18 cellular contexts compared by ENCODE assay signal in the genomic region with DNA sequence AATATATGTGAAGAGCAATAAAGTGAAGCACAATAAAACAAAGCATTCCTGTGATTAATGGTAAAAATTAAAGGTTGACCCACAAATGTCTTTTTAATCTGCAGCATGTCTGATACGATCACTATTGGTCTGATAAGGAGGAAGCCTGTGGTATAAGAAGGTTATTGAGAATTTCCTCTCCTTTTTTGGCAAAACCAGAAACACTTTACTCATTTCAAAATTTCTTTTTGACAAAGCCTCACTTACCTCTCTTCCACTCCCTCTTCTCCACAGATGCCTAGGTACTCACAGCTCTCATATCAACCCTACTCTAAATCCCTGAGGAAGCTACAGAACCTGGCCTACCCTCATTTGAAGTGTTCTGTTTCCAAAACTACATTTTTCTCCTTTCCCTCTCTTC. TPM values are rescaled to one million over a fixed set of nuclear protein-coding genes. Genes with fewer than 3 reads are reported as not detected.
DNase-seq lines count a peak whose midpoint lies in the region; ATAC-seq and TF ChIP-seq lines count a peak whose summit lies in the region.
"Had no signal": no experiment of that assay in that cellular context is flagged by ENCODE, and none has a peak within 500 bp of the region (broad histone marks: within the 10 kb centered on the region; RNA-seq: fewer than 3 reads in every experiment).

No MANE protein-coding gene starts in this region.

- POLR2A ChIA-PET in WTC11 (lab: Charles Lee), result interaction anchor here (0.5 kb wide), 1 partner anchor 37 kb away, joined by 3 read pairs; no protein-coding TSS in a partner anchor

- H3K27ac ChIP-seq in upper lobe of left lung, result no peak overlapping the region
- H3K27ac ChIP-seq: 22Rv1, esophagus muscularis mucosa, left ventricle myocardium inferior had no signal

- no peaks in the 10 kb centered on the region for H3K36me3 ChIP-seq in upper lobe of left lung
- H3K36me3 ChIP-seq: esophagus muscularis mucosa, left ventricle myocardium inferior had no signal

- TF ChIP-seq CTCF in WTC11 (IDR thresholded peaks at IDR 0.05), result no peak
- TF ChIP-seq CTCF in upper lobe of left lung (IDR thresholded peaks at IDR 0.05), result no peak

- TF ChIP-seq EP300 in upper lobe of left lung (IDR thresholded peaks at IDR 0.05), result no peak

- TF ChIP-seq POLR2A in upper lobe of left lung (IDR thresholded peaks at IDR 0.05), result no peak

- H3K4me3 Mint-ChIP-seq in WTC11, result no peak overlapping the region
- peak overlapping the region; percentile 75 for H3K4me3 Mint-ChIP-seq in natural killer cell treated with Interleukin-12 subunit alpha and Interleukin-12 subunit beta and Interleukin-15 and Interleukin-18, amount 100 ng/mL, for 72 hours
- H3K4me3 Mint-ChIP-seq: neural crest cell had no signal

- H3K36me3 Mint-ChIP-seq in WTC11, result peaks cover 34% of the 10 kb centered on the region
- peaks cover 11% of the 10 kb centered on the region for H3K36me3 Mint-ChIP-seq in natural killer cell treated with Interleukin-12 subunit alpha and Interleukin-12 subunit beta and Interleukin-15 and Interleukin-18, amount 100 ng/mL, for 72 hours

- no peaks in the 10 kb centered on the region for H3K27me3 ChIP-seq in upper lobe of left lung
- H3K27me3 ChIP-seq: esophagus muscularis mucosa had no signal

- DNase-seq in activated CD4-positive, CD25-positive, alpha-beta regulatory T cell treated with anti-CD3 and anti-CD28 coated beads, Interleukin-2, amount 50 U/mL, for 72 hours, result no peak
- no peak for DNase-seq in WTC11 (ENCODE audit: low spot score)
- DNase-seq in natural killer cell treated with Interleukin-12 subunit alpha and Interleukin-12 subunit beta and Interleukin-15 and Interleukin-18, amount 100 ng/mL, for 72 hours (ENCODE audit: low spot score), result no peak
- DNase-seq in upper lobe of left lung, result no peak
- no peak for DNase-seq in cerebellar nuclear complex (lab: John Stamatoyannopoulos, UW)
- DNase-seq: COR-L47, hippocampal formation, left ventricle myocardium inferior, MV-4-11, NCI-H345, SK-N-SH had no signal

- no peak overlapping the region for H3K4me3 ChIP-seq in upper lobe of left lung
- H3K4me3 ChIP-seq: esophagus muscularis mucosa, left ventricle myocardium inferior had no signal

- peaks cover 59% of the 10 kb centered on the region for H3K4me1 Mint-ChIP-seq in WTC11
- H3K4me1 Mint-ChIP-seq in natural killer cell treated with Interleukin-12 subunit alpha and Interleukin-12 subunit beta and Interleukin-15 and Interleukin-18, amount 100 ng/mL, for 72 hours (ENCODE audit: low read depth in 2 of 2), result peaks cover 27 to 42% of the 10 kb centered on the region in 2 donors

- peak; percentile 55 to 56 for ATAC-seq in activated CD4-positive, CD25-positive, alpha-beta regulatory T cell treated with anti-CD3 and anti-CD28 coated beads, Interleukin-2, amount 50 U/mL, for 24 hours
- ATAC-seq in HG02588 (IDR thresholded peaks at IDR 0.05; ENCODE audit: unreplicated experiment) (peak; percentile 68), WTC11 (no peak), upper lobe of left lung (ENCODE audit: low FRiP score in 2 of 2) (no peak), HG03460 (IDR thresholded peaks at IDR 0.05; ENCODE audit: unreplicated experiment) (no peak)
- peak; percentile 73 to 79 for ATAC-seq in natural killer cell treated with Interleukin-12 subunit alpha and Interleukin-12 subunit beta and Interleukin-15 and Interleukin-18, amount 100 ng/mL, for 72 hours

- WGBS in upper lobe of left lung, 2 donors, result 68 to 69% methylated on average over 1 of the region's 1 CpG

- H3K27ac Mint-ChIP-seq in WTC11, result peak overlapping the region; percentile 56; the same call in 1 of the 2 replicates
- H3K27ac Mint-ChIP-seq in natural killer cell treated with Interleukin-12 subunit alpha and Interleukin-12 subunit beta and Interleukin-15 and Interleukin-18, amount 100 ng/mL, for 72 hours, result peak overlapping the region; percentile 59 to 72

- CTCF ChIA-PET in WTC11 (lab: Charles Lee), result no interaction called here

- H3K9me3 ChIP-seq in upper lobe of left lung, result peaks cover 0 to 7% (median 2%) of the 10 kb centered on the region in 4 donors
- H3K9me3 ChIP-seq: SK-N-SH had no signal

- no peaks in the 10 kb centered on the region for H3K4me1 ChIP-seq in upper lobe of left lung
- H3K4me1 ChIP-seq: esophagus muscularis mucosa, left ventricle myocardium inferior had no signal

- H3K9me3 Mint-ChIP-seq in WTC11, result peaks cover 35% of the 10 kb centered on the region
- peaks cover 6% of the 10 kb centered on the region for H3K9me3 Mint-ChIP-seq in natural killer cell treated with Interleukin-12 subunit alpha and Interleukin-12 subunit beta and Interleukin-15 and Interleukin-18, amount 100 ng/mL, for 72 hours

- peaks cover 5% of the 10 kb centered on the region for H3K27me3 Mint-ChIP-seq in WTC11 (ENCODE audit: low read depth)
- H3K27me3 Mint-ChIP-seq in natural killer cell treated with Interleukin-12 subunit alpha and Interleukin-12 subunit beta and Interleukin-15 and Interleukin-18, amount 100 ng/mL, for 72 hours, result no peaks in the 10 kb centered on the region

TF ChIP-seq in WTC11, 78 proteins besides CTCF, POLR2A, EP300 and RAD21:
- TF ChIP-seq ATF1 (CRISPR knock-in tag; IDR thresholded peaks at IDR 0.05) (no peak), NR1H2 (CRISPR knock-in tag; IDR thresholded peaks at IDR 0.05) (no peak), TCF7 (CRISPR knock-in tag; IDR thresholded peaks at IDR 0.05; ENCODE audit: low read depth) (no peak), FOXP1 (CRISPR knock-in tag; IDR thresholded peaks at IDR 0.05; ENCODE audit: borderline replicate concordance) (no peak), RELA (CRISPR knock-in tag; IDR thresholded peaks at IDR 0.05; ENCODE audit: borderline replicate concordance) (no peak), CREB1 (CRISPR knock-in tag; IDR thresholded peaks at IDR 0.05) (no peak), SMAD4 (CRISPR knock-in tag; IDR thresholded peaks at IDR 0.05) (no peak), ZNF317 (CRISPR knock-in tag; IDR thresholded peaks at IDR 0.05; ENCODE audit: borderline replicate concordance, low read depth) (no peak), NR2C2 (CRISPR knock-in tag; IDR thresholded peaks at IDR 0.05) (no peak), GRHL2 (CRISPR knock-in tag; IDR thresholded peaks at IDR 0.05; ENCODE audit: insufficient replicate concordance, severe bottlenecking) (no peak), MXD4 (CRISPR knock-in tag; IDR thresholded peaks at IDR 0.05; ENCODE audit: borderline replicate concordance) (no peak), FOXK1 (CRISPR knock-in tag; IDR thresholded peaks at IDR 0.05) (no peak), JUN (CRISPR knock-in tag; IDR thresholded peaks at IDR 0.05) (no peak), NFYB (CRISPR knock-in tag; conservative IDR thresholded peaks at IDR 0.05; ENCODE audit: low read depth) (no peak)
- TF ChIP-seq, protein P1, sequence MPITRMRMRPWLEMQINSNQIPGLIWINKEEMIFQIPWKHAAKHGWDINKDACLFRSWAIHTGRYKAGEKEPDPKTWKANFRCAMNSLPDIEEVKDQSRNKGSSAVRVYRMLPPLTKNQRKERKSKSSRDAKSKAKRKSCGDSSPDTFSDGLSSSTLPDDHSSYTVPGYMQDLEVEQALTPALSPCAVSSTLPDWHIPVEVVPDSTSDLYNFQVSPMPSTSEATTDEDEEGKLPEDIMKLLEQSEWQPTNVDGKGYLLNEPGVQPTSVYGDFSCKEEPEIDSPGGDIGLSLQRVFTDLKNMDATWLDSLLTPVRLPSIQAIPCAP (CRISPR knock-in tag; IDR thresholded peaks at IDR 0.05), result no peak
- TF ChIP-seq, protein P2, sequence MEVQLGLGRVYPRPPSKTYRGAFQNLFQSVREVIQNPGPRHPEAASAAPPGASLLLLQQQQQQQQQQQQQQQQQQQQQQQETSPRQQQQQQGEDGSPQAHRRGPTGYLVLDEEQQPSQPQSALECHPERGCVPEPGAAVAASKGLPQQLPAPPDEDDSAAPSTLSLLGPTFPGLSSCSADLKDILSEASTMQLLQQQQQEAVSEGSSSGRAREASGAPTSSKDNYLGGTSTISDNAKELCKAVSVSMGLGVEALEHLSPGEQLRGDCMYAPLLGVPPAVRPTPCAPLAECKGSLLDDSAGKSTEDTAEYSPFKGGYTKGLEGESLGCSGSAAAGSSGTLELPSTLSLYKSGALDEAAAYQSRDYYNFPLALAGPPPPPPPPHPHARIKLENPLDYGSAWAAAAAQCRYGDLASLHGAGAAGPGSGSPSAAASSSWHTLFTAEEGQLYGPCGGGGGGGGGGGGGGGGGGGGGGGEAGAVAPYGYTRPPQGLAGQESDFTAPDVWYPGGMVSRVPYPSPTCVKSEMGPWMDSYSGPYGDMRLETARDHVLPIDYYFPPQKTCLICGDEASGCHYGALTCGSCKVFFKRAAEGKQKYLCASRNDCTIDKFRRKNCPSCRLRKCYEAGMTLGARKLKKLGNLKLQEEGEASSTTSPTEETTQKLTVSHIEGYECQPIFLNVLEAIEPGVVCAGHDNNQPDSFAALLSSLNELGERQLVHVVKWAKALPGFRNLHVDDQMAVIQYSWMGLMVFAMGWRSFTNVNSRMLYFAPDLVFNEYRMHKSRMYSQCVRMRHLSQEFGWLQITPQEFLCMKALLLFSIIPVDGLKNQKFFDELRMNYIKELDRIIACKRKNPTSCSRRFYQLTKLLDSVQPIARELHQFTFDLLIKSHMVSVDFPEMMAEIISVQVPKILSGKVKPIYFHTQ (CRISPR knock-in tag; IDR thresholded peaks at IDR 0.05), result no peak
- TF ChIP-seq, protein P3, sequence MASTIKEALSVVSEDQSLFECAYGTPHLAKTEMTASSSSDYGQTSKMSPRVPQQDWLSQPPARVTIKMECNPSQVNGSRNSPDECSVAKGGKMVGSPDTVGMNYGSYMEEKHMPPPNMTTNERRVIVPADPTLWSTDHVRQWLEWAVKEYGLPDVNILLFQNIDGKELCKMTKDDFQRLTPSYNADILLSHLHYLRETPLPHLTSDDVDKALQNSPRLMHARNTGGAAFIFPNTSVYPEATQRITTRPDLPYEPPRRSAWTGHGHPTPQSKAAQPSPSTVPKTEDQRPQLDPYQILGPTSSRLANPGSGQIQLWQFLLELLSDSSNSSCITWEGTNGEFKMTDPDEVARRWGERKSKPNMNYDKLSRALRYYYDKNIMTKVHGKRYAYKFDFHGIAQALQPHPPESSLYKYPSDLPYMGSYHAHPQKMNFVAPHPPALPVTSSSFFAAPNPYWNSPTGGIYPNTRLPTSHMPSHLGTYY (CRISPR knock-in tag; IDR thresholded peaks at IDR 0.05), result no peak

RNA-seq across cellular contexts. Expression of a gene that starts 56.1 kb away (rescaled TPM):
- total RNA-seq in WTC11 (2021), result 19.1 to 22.7 TPM (median 20.8 TPM) in 3 replicates
- 10 to 100 TPM; 22.1 to 24.9 TPM for total RNA-seq in natural killer cell treated with Interleukin-12 subunit alpha and Interleukin-12 subunit beta and Interleukin-15 and Interleukin-18, amount 100 ng/mL, for 72 hours
- total RNA-seq in upper lobe of left lung, result 10 to 100 TPM in 1 of 6 donors, 1 to 10 TPM in 5; 3.1 to 12.5 (median 7.2) TPM
- total RNA-seq: OCI-LY7 had no signal

Comparison
In these comparisons a context has a peak if more than half of its experiments do, and no peak if none do; other contexts are left out.
1. ATAC-seq: peak in activated CD4-positive, CD25-positive, alpha-beta regulatory T cell treated with anti-CD3 and anti-CD28 coated beads, Interleukin-2, amount 50 U/mL, for 24 hours (2 of 2), HG02588 (single experiment) and natural killer cell treated with Interleukin-12 subunit alpha and Interleukin-12 subunit beta and Interleukin-15 and Interleukin-18, amount 100 ng/mL, for 72 hours (2 of 2); none in WTC11 (single experiment), upper lobe of left lung (0 of 2) and HG03460 (single experiment).